20 cellular contexts compared by ENCODE assay signal in genomic region chr7:16203065-16203464, GRCh38.
DNase-seq lines count a peak whose midpoint lies in the region; ATAC-seq, FAIRE-seq and TF ChIP-seq lines count a peak whose summit lies in the region.
"Had no signal": no experiment of that assay in that cellular context is flagged by ENCODE, and none has a peak within 500 bp of the region (broad histone marks: within the 10 kb centered on the region; RNA-seq: fewer than 3 reads in every experiment).

No MANE protein-coding gene starts in this region.

- no peak overlapping the region for H3K9ac ChIP-seq in colonic mucosa (ENCODE audit: low read depth in 2 of 2, low read length in 2 of 2)

- H3K27me3 ChIP-seq in breast epithelium = no peaks in the 10 kb centered on the region
- no peaks in the 10 kb centered on the region for H3K27me3 ChIP-seq in colonic mucosa
- H3K27me3 ChIP-seq in small intestine (ENCODE audit: control insufficient read depth in 2 of 2, insufficient read depth in 2 of 2, low read length in 2 of 2) = no peaks in the 10 kb centered on the region
- H3K27me3 ChIP-seq: BE2C had no signal

- no TSS peak for BruUV-seq in MCF 10A (replicated peaks; lab: Mats Ljungman, UMichigan)

- H3K4me1 Mint-ChIP-seq in MCF 10A (ENCODE audit: insufficient read depth, unreplicated experiment) (peaks cover 13% of the 10 kb centered on the region), nephron progenitor cell (peaks cover 6% of the 10 kb centered on the region)

- no peak for FAIRE-seq in small intestine (lab: Jason Lieb, UNC)
- FAIRE-seq: A204.1 had no signal

- H3K4me3 Mint-ChIP-seq in MCF 10A (ENCODE audit: unreplicated experiment) = no peak overlapping the region
- no peak overlapping the region for H3K4me3 Mint-ChIP-seq in nephron progenitor cell
- H3K4me3 Mint-ChIP-seq: CD4-positive, alpha-beta T cell had no signal

- no peak overlapping the region for H3K4me3 ChIP-seq in breast epithelium
- no peak overlapping the region for H3K4me3 ChIP-seq in colonic mucosa
- no peak overlapping the region for H3K4me3 ChIP-seq in small intestine (ENCODE audit: low read depth in 1 of 2, low read length in 2 of 2)

- H3K36me3 ChIP-seq in breast epithelium (no peaks in the 10 kb centered on the region), colonic mucosa (no peaks in the 10 kb centered on the region), small intestine (ENCODE audit: control insufficient read depth in 2 of 2, insufficient read depth in 2 of 2, low read length in 2 of 2) (no peaks in the 10 kb centered on the region)
- H3K36me3 ChIP-seq: BE2C had no signal

- H3K27ac ChIP-seq in breast epithelium (no peak overlapping the region), colonic mucosa (no peak overlapping the region), small intestine (ENCODE audit: low read depth in 1 of 2, low read length in 1 of 2) (no peak overlapping the region)

- intact Hi-C loops in MCF 10A (cut with micrococcal nuclease) (no loop called here), breast epithelium (cut with DNase I; ENCODE audit: low total_unique reads) (no loop called here), colonic mucosa (cut with DNase I) (no loop called here), sciatic nerve (cut with DNase I) (no loop called here)

- peaks cover 7% of the 10 kb centered on the region for H3K36me3 Mint-ChIP-seq in MCF 10A (ENCODE audit: insufficient read depth, unreplicated experiment)
- no peaks in the 10 kb centered on the region for H3K36me3 Mint-ChIP-seq in nephron progenitor cell (ENCODE audit: low read depth)

- POLR2A ChIA-PET in MCF 10A (lab: Yijun Ruan, JAX) = no interaction called here

- peak; percentile 49 for DNase-seq in MCF 10A (ENCODE audit: unreplicated experiment)
- DNase-seq in breast epithelium (ENCODE audit: low spot score in 2 of 2) = no peak
- peak; percentile 86 for DNase-seq in NCI-H748 (lab: John Stamatoyannopoulos, UW; ENCODE audit: unreplicated experiment)
- DNase-seq in colonic mucosa = peak; percentile 71
- peak; percentile 53 for DNase-seq in small intestine
- no peak for DNase-seq in nephron progenitor cell
- DNase-seq in NOMO-1 (lab: John Stamatoyannopoulos, UW; ENCODE audit: unreplicated experiment in 2 of 2) = no peak
- no peak for DNase-seq in sciatic nerve (ENCODE audit: low spot score)
- DNase-seq: CD4-positive, alpha-beta T cell; GF-D8; KBM-7; NCI-H146; NCI-H2029 treated with DMSO at 0.1 percent for 48 hours; NCI-H2171 treated with DMSO at 0.1 percent for 48 hours; NCI-H446; NCI-H526 treated with DMSO at 0.1 percent for 48 hours had no signal

- TF ChIP-seq CTCF in MCF 10A (IDR thresholded peaks at IDR 0.05; ENCODE audit: unreplicated experiment) (no peak), breast epithelium (IDR thresholded peaks at IDR 0.05) (no peak), colonic mucosa (IDR thresholded peaks at IDR 0.05) (no peak), nephron progenitor cell (IDR thresholded peaks at IDR 0.05) (no peak)

- CTCF ChIA-PET in MCF 10A (lab: Yijun Ruan, JAX) = no interaction called here

- no peaks in the 10 kb centered on the region for H3K4me1 ChIP-seq in breast epithelium
- H3K4me1 ChIP-seq in colonic mucosa = peaks cover 7% of the 10 kb centered on the region
- no peaks in the 10 kb centered on the region for H3K4me1 ChIP-seq in small intestine (ENCODE audit: control insufficient read depth in 2 of 2, insufficient read depth in 1 of 2, low read depth in 1 of 2, low read length in 1 of 2)

- H3K9me3 Mint-ChIP-seq in MCF 10A (ENCODE audit: unreplicated experiment) (no peaks in the 10 kb centered on the region), nephron progenitor cell (no peaks in the 10 kb centered on the region)
- H3K9me3 Mint-ChIP-seq: CD4-positive, alpha-beta T cell had no signal

- no peaks in the 10 kb centered on the region for H3K27me3 Mint-ChIP-seq in MCF 10A (ENCODE audit: insufficient read depth, unreplicated experiment)
- no peaks in the 10 kb centered on the region for H3K27me3 Mint-ChIP-seq in nephron progenitor cell (ENCODE audit: low read depth, poor library complexity)
- H3K27me3 Mint-ChIP-seq: CD4-positive, alpha-beta T cell had no signal

- WGBS in small intestine, 3 donors = 20 to 56% (median 37%) methylated on average over 3 of the region's 3 CpGs

- no peak for ATAC-seq in sciatic nerve
- ATAC-seq: Panc1, Right ventricle myocardium inferior had no signal

- H3K27ac Mint-ChIP-seq in MCF 10A (ENCODE audit: low read depth, unreplicated experiment) (peak overlapping the region; percentile 20), nephron progenitor cell (no peak overlapping the region)
- H3K27ac Mint-ChIP-seq: CD4-positive, alpha-beta T cell had no signal

- H3K9me3 ChIP-seq in breast epithelium = no peaks in the 10 kb centered on the region
- H3K9me3 ChIP-seq in colonic mucosa = no peaks in the 10 kb centered on the region
- no peaks in the 10 kb centered on the region for H3K9me3 ChIP-seq in small intestine (ENCODE audit: control insufficient read depth, low read depth)
- H3K9me3 ChIP-seq: BE2C had no signal

- no peak for TF ChIP-seq POLR2A in breast epithelium (IDR thresholded peaks at IDR 0.05)

Comparison
In these comparisons a context has a peak if more than half of its experiments do, and no peak if none do; other contexts are left out.
1. DNase-seq: peak in MCF 10A (single experiment), NCI-H748 (single experiment), colonic mucosa (single experiment) and small intestine (single experiment); none in breast epithelium (0 of 2), nephron progenitor cell (single experiment), NOMO-1 (0 of 2) and sciatic nerve (single experiment).